9 cellular contexts compared by ENCODE assay signal in genomic region chr14:54503476-54503875, GRCh38. TPM values are rescaled to one million over a fixed set of nuclear protein-coding genes. Genes with fewer than 3 reads are reported as not detected.
DNase-seq lines count a peak whose midpoint lies in the region; ATAC-seq and TF ChIP-seq lines count a peak whose summit lies in the region.
"Had no signal": no experiment of that assay in that cellular context is flagged by ENCODE, and none has a peak within 500 bp of the region (broad histone marks: within the 10 kb centered on the region; RNA-seq: fewer than 3 reads in every experiment).

No MANE protein-coding gene starts in this region.

- intact Hi-C loops in Right ventricle myocardium inferior (cut with DNase I), result no loop called here
- intact Hi-C loops in cardiac septum (cut with DNase I), result no loop called here
- intact Hi-C loops in Panc1 (cut with micrococcal nuclease; ENCODE audit: unreplicated experiment), result no loop called here
- intact Hi-C loops in prostate gland (cut with DNase I), result no loop called here

- 69% methylated on average over 3 of the region's 3 CpGs for WGBS in prostate gland

- in situ Hi-C loops in Panc1 (cut with HindIII; ENCODE audit: low pct_unique_long_range_greater_than_20kb, low sequenced_read_pairs), result no loop called here

- no peaks in the 10 kb centered on the region for H3K4me1 Mint-ChIP-seq in activated CD8-positive, alpha-beta T cell treated with anti-CD3 and anti-CD28 coated beads, Interleukin-2, amount 10 ng/mL, durations not matched to agents 7 days and 5 days (ENCODE audit: low read depth)
- H3K4me1 Mint-ChIP-seq in stimulated activated memory B cell treated with anti-CD40 and anti-IgM and Interleukin-4, amounts not matched to agents 10 μg/mL and 1 μg/mL and 100 μg/mL, for 72 hours, result no peaks in the 10 kb centered on the region

- DNase-seq in Right ventricle myocardium inferior (ENCODE audit: missing footprints) (no peak), cardiac septum (ENCODE audit: low spot score) (no peak), Panc1 (ENCODE audit: low read depth, low spot score) (no peak), fibroblast of villous mesenchyme (ENCODE audit: low read depth) (peak; percentile 42), prostate gland (ENCODE audit: low spot score) (no peak)
- no peak for DNase-seq in activated CD8-positive, alpha-beta T cell treated with anti-CD3 and anti-CD28 coated beads, Interleukin-2, amount 10 ng/mL, durations not matched to agents 7 days and 5 days

- TF ChIP-seq CTCF in Panc1 (IDR thresholded peaks at IDR 0.05), result peak; percentile 66
- TF ChIP-seq CTCF in fibroblast of villous mesenchyme (IDR thresholded peaks at IDR 0.05; ENCODE audit: insufficient read depth, low read depth, low read length), result peak; percentile 56
- no peak for TF ChIP-seq CTCF in prostate gland (IDR thresholded peaks at IDR 0.05)

- H3K27me3 ChIP-seq in Panc1 (ENCODE audit: control insufficient read depth, insufficient read depth, low read length), result no peaks in the 10 kb centered on the region
- H3K27me3 ChIP-seq in prostate gland (replicated peaks; ENCODE audit: insufficient read depth), result no peaks in the 10 kb centered on the region

- no peak overlapping the region for H3K27ac ChIP-seq in Panc1 (ENCODE audit: low read length)
- no peak overlapping the region for H3K27ac ChIP-seq in prostate gland

- H3K36me3 ChIP-seq in Panc1 (ENCODE audit: control insufficient read depth, insufficient read depth, low read length) (no peaks in the 10 kb centered on the region), prostate gland (no peaks in the 10 kb centered on the region)

- H3K27me3 Mint-ChIP-seq in activated CD8-positive, alpha-beta T cell treated with anti-CD3 and anti-CD28 coated beads, Interleukin-2, amount 10 ng/mL, durations not matched to agents 7 days and 5 days (ENCODE audit: low read depth), result peaks cover 30% of the 10 kb centered on the region
- peaks cover 19% of the 10 kb centered on the region for H3K27me3 Mint-ChIP-seq in stimulated activated memory B cell treated with anti-CD40 and anti-IgM and Interleukin-4, amounts not matched to agents 10 μg/mL and 1 μg/mL and 100 μg/mL, for 72 hours

- no peaks in the 10 kb centered on the region for H3K4me1 ChIP-seq in Panc1 (ENCODE audit: control insufficient read depth, insufficient read depth, low read length)
- no peaks in the 10 kb centered on the region for H3K4me1 ChIP-seq in prostate gland (replicated peaks)

- H3K4me3 ChIP-seq in Panc1 (ENCODE audit: low read depth in 2 of 2, low read length in 2 of 2) (no peak overlapping the region), fibroblast of villous mesenchyme (ENCODE audit: low read depth, low read length) (no peak overlapping the region), prostate gland (no peak overlapping the region)

- BruUV-seq in Panc1 (replicated peaks; lab: Mats Ljungman, UMichigan), result no TSS peak

- no peaks in the 10 kb centered on the region for H3K9me3 ChIP-seq in Panc1 (ENCODE audit: control insufficient read depth, insufficient read depth, low read depth, low read length)
- no peaks in the 10 kb centered on the region for H3K9me3 ChIP-seq in prostate gland

- ATAC-seq in Right ventricle myocardium inferior (peak; percentile 35), Panc1 (peak; percentile 72; the same call in 1 of the 2 replicates), HG02642 (IDR thresholded peaks at IDR 0.05; ENCODE audit: poor library complexity, unreplicated experiment) (no peak)
- ATAC-seq in activated CD8-positive, alpha-beta T cell treated with anti-CD3 and anti-CD28 coated beads, Interleukin-2, amount 10 ng/mL, durations not matched to agents 7 days and 5 days, result no peak
- no peak for ATAC-seq in stimulated activated memory B cell treated with anti-CD40 and anti-IgM and Interleukin-4, amounts not matched to agents 10 μg/mL and 1 μg/mL and 100 μg/mL, for 72 hours

- H3K4me3 Mint-ChIP-seq in activated CD8-positive, alpha-beta T cell treated with anti-CD3 and anti-CD28 coated beads, Interleukin-2, amount 10 ng/mL, durations not matched to agents 7 days and 5 days, result no peak overlapping the region
- H3K4me3 Mint-ChIP-seq in stimulated activated memory B cell treated with anti-CD40 and anti-IgM and Interleukin-4, amounts not matched to agents 10 μg/mL and 1 μg/mL and 100 μg/mL, for 72 hours, result no peak overlapping the region
- H3K4me3 Mint-ChIP-seq: activated naive CD8-positive, alpha-beta T cell had no signal

- H3K9me3 Mint-ChIP-seq in activated CD8-positive, alpha-beta T cell treated with anti-CD3 and anti-CD28 coated beads, Interleukin-2, amount 10 ng/mL, durations not matched to agents 7 days and 5 days (ENCODE audit: insufficient read depth), result no peaks in the 10 kb centered on the region
- no peaks in the 10 kb centered on the region for H3K9me3 Mint-ChIP-seq in stimulated activated memory B cell treated with anti-CD40 and anti-IgM and Interleukin-4, amounts not matched to agents 10 μg/mL and 1 μg/mL and 100 μg/mL, for 72 hours

- H3K27ac Mint-ChIP-seq in activated CD8-positive, alpha-beta T cell treated with anti-CD3 and anti-CD28 coated beads, Interleukin-2, amount 10 ng/mL, durations not matched to agents 7 days and 5 days, result no peak overlapping the region
- H3K27ac Mint-ChIP-seq in stimulated activated memory B cell treated with anti-CD40 and anti-IgM and Interleukin-4, amounts not matched to agents 10 μg/mL and 1 μg/mL and 100 μg/mL, for 72 hours, result no peak overlapping the region
- H3K27ac Mint-ChIP-seq: activated naive CD8-positive, alpha-beta T cell had no signal

- CTCF ChIA-PET in Panc1 (lab: Charles Lee), result no interaction called here
- CTCF ChIA-PET in activated CD8-positive, alpha-beta T cell treated with anti-CD3 and anti-CD28 coated beads, Interleukin-2, amount 10 ng/mL, durations not matched to agents 7 days and 5 days (lab: Charles Lee), result interaction anchor here (0.7 to 2.3 kb wide), 4 partner anchors 9 to 270 kb away, joined by 3 to 6 read pairs (median 3); partner anchors contain the start of gene GMFB

- H3K36me3 Mint-ChIP-seq in activated CD8-positive, alpha-beta T cell treated with anti-CD3 and anti-CD28 coated beads, Interleukin-2, amount 10 ng/mL, durations not matched to agents 7 days and 5 days (ENCODE audit: low read depth), result no peaks in the 10 kb centered on the region
- no peaks in the 10 kb centered on the region for H3K36me3 Mint-ChIP-seq in stimulated activated memory B cell treated with anti-CD40 and anti-IgM and Interleukin-4, amounts not matched to agents 10 μg/mL and 1 μg/mL and 100 μg/mL, for 72 hours
- H3K36me3 Mint-ChIP-seq: activated naive CD8-positive, alpha-beta T cell had no signal

- no peak for TF ChIP-seq POLR2A in prostate gland (IDR thresholded peaks at IDR 0.05)

- POLR2A ChIA-PET in Panc1 (lab: Charles Lee), result no interaction called here
- POLR2A ChIA-PET in activated CD8-positive, alpha-beta T cell treated with anti-CD3 and anti-CD28 coated beads, Interleukin-2, amount 10 ng/mL, durations not matched to agents 7 days and 5 days (lab: Charles Lee), result no interaction called here

RNA-seq across cellular contexts. Expression of gene CGRRF1, which starts 6.2 kb away (rescaled TPM):
- total RNA-seq in Right ventricle myocardium inferior (16.2 TPM), cardiac septum (17.0 TPM), Panc1 (2021; ENCODE audit: unreplicated experiment) (14.1 TPM), fibroblast of villous mesenchyme (12.2 and 17.3 TPM in 2 replicates), prostate gland (10 to 100 TPM; 17.1 to 25.7 TPM)
- polyA plus RNA-seq in Panc1 (2012; ENCODE audit: insufficient read length), result 10.5 TPM
- 10 to 100 TPM; 13.6 to 13.7 TPM for total RNA-seq in activated CD8-positive, alpha-beta T cell treated with anti-CD3 and anti-CD28 coated beads, Interleukin-2, amount 10 ng/mL, durations not matched to agents 7 days and 5 days

RNA-seq across cellular contexts. Expression of gene GMFB, which starts 14.7 kb away (rescaled TPM):
- 24.9 TPM for total RNA-seq in Right ventricle myocardium inferior
- total RNA-seq in cardiac septum, result 29.5 TPM
- 54.2 TPM for total RNA-seq in Panc1 (2021; ENCODE audit: unreplicated experiment)
- 18.2 TPM for polyA plus RNA-seq in Panc1 (2012; ENCODE audit: insufficient read length)
- 82.1 and 142 TPM in 2 replicates for total RNA-seq in fibroblast of villous mesenchyme
- total RNA-seq in prostate gland, result 10 to 100 TPM; 19.2 to 37.1 TPM
- 10 to 100 TPM; 28.1 to 34.1 TPM for total RNA-seq in activated CD8-positive, alpha-beta T cell treated with anti-CD3 and anti-CD28 coated beads, Interleukin-2, amount 10 ng/mL, durations not matched to agents 7 days and 5 days

Comparison
In these comparisons a context has a peak if more than half of its experiments do, and no peak if none do; other contexts are left out.
1. ATAC-seq: peak in Right ventricle myocardium inferior (single experiment) and Panc1 (single experiment); none in activated CD8-positive, alpha-beta T cell treated with anti-CD3 and anti-CD28 coated beads, Interleukin-2, amount 10 ng/mL, durations not matched to agents 7 days and 5 days (single experiment), stimulated activated memory B cell treated with anti-CD40 and anti-IgM and Interleukin-4, amounts not matched to agents 10 μg/mL and 1 μg/mL and 100 μg/mL, for 72 hours (single experiment) and HG02642 (single experiment).
2. CTCF ChIP-seq: peak in Panc1 (single experiment) and fibroblast of villous mesenchyme (single experiment); none in prostate gland (0 of 4).